In the genomic region with DNA sequence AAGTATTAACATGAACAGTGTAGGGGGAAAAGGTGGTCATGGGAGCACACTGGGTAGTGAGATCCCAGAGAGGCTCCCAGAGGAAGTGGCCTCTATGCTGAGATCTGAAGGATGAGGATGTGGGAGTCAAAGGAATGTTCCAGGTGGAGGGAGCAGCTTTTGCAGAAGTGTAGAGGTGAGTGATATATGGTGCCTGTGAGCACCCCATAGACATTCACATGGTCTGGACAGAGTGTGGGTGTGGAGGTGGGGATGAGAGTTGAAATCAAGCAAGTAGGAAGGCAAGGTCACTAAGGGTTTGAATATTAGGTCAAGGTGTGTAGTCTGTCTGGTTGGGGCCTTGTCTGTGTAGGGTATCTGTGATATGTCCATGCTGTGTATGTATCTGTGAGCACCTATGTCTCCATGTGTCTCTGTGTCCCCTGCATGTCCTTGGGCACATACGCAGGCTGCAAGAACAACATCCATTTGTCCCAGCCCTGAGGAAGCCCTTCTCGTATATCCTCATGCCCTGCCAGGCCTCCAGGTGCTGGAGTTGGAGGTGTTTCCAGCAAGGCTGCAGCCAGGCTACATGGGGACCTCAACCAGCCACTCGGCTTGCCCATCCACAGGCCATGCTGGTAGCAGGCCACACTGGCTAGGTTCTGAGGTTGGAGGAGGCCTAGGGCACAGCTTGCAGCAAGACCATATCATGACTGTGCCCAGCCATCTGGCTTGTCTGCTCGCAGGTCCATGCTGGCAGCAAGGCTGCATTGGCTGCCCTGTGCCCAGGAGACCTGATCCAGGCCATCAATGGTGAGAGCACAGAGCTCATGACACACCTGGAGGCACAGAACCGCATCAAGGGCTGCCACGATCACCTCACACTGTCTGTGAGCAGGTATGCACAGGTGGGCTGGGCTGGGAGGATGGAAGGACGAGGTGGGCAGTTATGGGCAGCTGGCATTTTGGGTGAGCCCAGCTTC, we compare ENCODE assay signal across 15 cellular contexts. TPM values are rescaled to one million over a fixed set of nuclear protein-coding genes. Genes with fewer than 3 reads are reported as not detected.
DNase-seq lines count a peak whose midpoint lies in the region; ATAC-seq, FAIRE-seq and TF ChIP-seq lines count a peak whose summit lies in the region.
"Had no signal": no experiment of that assay in that cellular context is flagged by ENCODE, and none has a peak within 500 bp of the region (broad histone marks: within the 10 kb centered on the region; RNA-seq: fewer than 3 reads in every experiment).

No MANE protein-coding gene starts in this region.

- H3K27ac Mint-ChIP-seq in activated naive CD4-positive, alpha-beta T cell treated with anti-CD3 and anti-CD28 coated beads for 36 hours = no peak overlapping the region
- peak overlapping the region; percentile 38 for H3K27ac Mint-ChIP-seq in neural crest cell (ENCODE audit: unreplicated experiment)
- H3K27ac Mint-ChIP-seq: progenitor cell of endocrine pancreas, WTC11 had no signal

- H3K27me3 Mint-ChIP-seq in activated naive CD4-positive, alpha-beta T cell treated with anti-CD3 and anti-CD28 coated beads for 36 hours (ENCODE audit: low read depth) = peaks cover 4% of the 10 kb centered on the region
- H3K27me3 Mint-ChIP-seq in neural crest cell (ENCODE audit: low read depth) = no peaks in the 10 kb centered on the region
- H3K27me3 Mint-ChIP-seq: progenitor cell of endocrine pancreas had no signal

- H2AFZ ChIP-seq in mammary epithelial cell (ENCODE audit: low read depth, low read length) = no peak overlapping the region

- peak; percentile 3 for DNase-seq in activated naive CD4-positive, alpha-beta T cell treated with anti-CD3 and anti-CD28 coated beads for 36 hours
- no peak for DNase-seq in activated naive CD4-positive, alpha-beta T cell treated with Interleukin-2 at 50 U/mL for 16 hours
- no peak for DNase-seq in mammary epithelial cell
- DNase-seq in neural crest cell (ENCODE audit: low read depth, low spot score) = no peak
- no peak for DNase-seq in urothelium cell line (ENCODE audit: low spot score)
- no peak for DNase-seq in NOMO-1 treated with DMSO at 0.1 percent for 48 hours (lab: John Stamatoyannopoulos, UW; ENCODE audit: unreplicated experiment)
- DNase-seq in SK-N-DZ (ENCODE audit: low spot score) = no peak
- DNase-seq: effector CD8-positive, alpha-beta T cell; foreskin melanocyte; GF-D8 had no signal

- BruUV-seq in mammary epithelial cell (replicated peaks; lab: Mats Ljungman, UMichigan) = no TSS peak

- ATAC-seq in HG03135 (IDR thresholded peaks at IDR 0.05; ENCODE audit: unreplicated experiment) = no peak
- ATAC-seq: A549, WTC11 had no signal

- 46% methylated on average over 7 of the region's 7 CpGs for WGBS in mammary epithelial cell (ENCODE audit: low coverage, missing lambda C conversion rate)

- in situ Hi-C loops in mammary epithelial cell (cut with MboI; ENCODE audit: low sequenced_read_pairs in 2 of 2) = no loop called here

- H3K4me1 ChIP-seq in mammary epithelial cell (ENCODE audit: insufficient read depth, low read length) = peaks cover 85% of the 10 kb centered on the region

- H3K79me2 ChIP-seq in mammary epithelial cell (ENCODE audit: insufficient read depth, low read length) = peaks cover 68% of the 10 kb centered on the region

- FAIRE-seq in urothelium cell line (lab: Jason Lieb, UNC) = peak; percentile 87
- FAIRE-seq: A549, islet of Langerhans had no signal

- H3K9ac ChIP-seq in mammary epithelial cell (ENCODE audit: insufficient read depth, low read length) = no peak overlapping the region

- no peaks in the 10 kb centered on the region for H3K9me3 ChIP-seq in mammary epithelial cell (replicated peaks; ENCODE audit: insufficient read depth, low read length)
- H3K9me3 ChIP-seq: A549 had no signal

- peaks cover 12% of the 10 kb centered on the region for H3K4me1 Mint-ChIP-seq in activated naive CD4-positive, alpha-beta T cell treated with anti-CD3 and anti-CD28 coated beads for 36 hours (ENCODE audit: low read depth)
- peaks cover 66% of the 10 kb centered on the region for H3K4me1 Mint-ChIP-seq in neural crest cell

- no peaks in the 10 kb centered on the region for H4K20me1 ChIP-seq in mammary epithelial cell (ENCODE audit: insufficient read depth, low read length)

- H3K36me3 Mint-ChIP-seq in activated naive CD4-positive, alpha-beta T cell treated with anti-CD3 and anti-CD28 coated beads for 36 hours (ENCODE audit: low read depth) = no peaks in the 10 kb centered on the region
- H3K36me3 Mint-ChIP-seq in neural crest cell (ENCODE audit: low read depth) = peaks cover 7% of the 10 kb centered on the region
- H3K36me3 Mint-ChIP-seq: WTC11 had no signal

- no peaks in the 10 kb centered on the region for H3K27me3 ChIP-seq in mammary epithelial cell (ENCODE audit: insufficient read depth, low read length)

- peak overlapping the region; percentile 98 for H3K4me2 ChIP-seq in mammary epithelial cell (ENCODE audit: insufficient read depth, low read depth, low read length)

- H3K9me3 Mint-ChIP-seq in activated naive CD4-positive, alpha-beta T cell treated with anti-CD3 and anti-CD28 coated beads for 36 hours = no peaks in the 10 kb centered on the region
- H3K9me3 Mint-ChIP-seq in neural crest cell = no peaks in the 10 kb centered on the region
- H3K9me3 Mint-ChIP-seq: WTC11 had no signal

- dilution Hi-C loops in mammary epithelial cell (cut with HindIII; ENCODE audit: low sequenced_read_pairs) = loop anchor here (5.0 kb wide), 2 partner anchors 35 to 105 kb away; a partner anchor contains a TSS

- H3K27ac ChIP-seq in mammary epithelial cell (ENCODE audit: insufficient read depth, low read depth, low read length) = peak overlapping the region; percentile 92

- TF ChIP-seq CTCF in mammary epithelial cell (conservative IDR thresholded peaks at IDR 0.05 in 1 of 2, IDR thresholded peaks at IDR 0.05 in 1 of 2; ENCODE audit: extremely low read depth in 1 of 2, insufficient read depth in 1 of 2, low read depth in 1 of 2, low read length in 2 of 2) = no peak
- no peak for TF ChIP-seq CTCF in neural crest cell (conservative IDR thresholded peaks at IDR 0.05)

- no peak overlapping the region for H3K4me3 Mint-ChIP-seq in activated naive CD4-positive, alpha-beta T cell treated with anti-CD3 and anti-CD28 coated beads for 36 hours
- peak overlapping the region; percentile 20 for H3K4me3 Mint-ChIP-seq in neural crest cell
- H3K4me3 Mint-ChIP-seq: WTC11 had no signal

- CTCF ChIA-PET in activated naive CD4-positive, alpha-beta T cell treated with anti-CD3 and anti-CD28 coated beads for 36 hours (lab: Charles Lee) = interaction anchor here (1.0 to 1.4 kb wide), 5 partner anchors 10 to 107 kb away, joined by 3 to 4 read pairs (median 3); a partner anchor contains a TSS
- CTCF ChIA-PET in mammary epithelial cell (lab: Charles Lee; ENCODE audit: low non-redundant PET) = no interaction called here

- no peak overlapping the region for H3K4me3 ChIP-seq in mammary epithelial cell (replicated peaks in 1 of 3; ENCODE audit: insufficient read depth in 1 of 3, low read depth in 2 of 3, low read length in 3 of 3)
- H3K4me3 ChIP-seq: A549 had no signal

- peaks cover 17% of the 10 kb centered on the region for H3K36me3 ChIP-seq in mammary epithelial cell (ENCODE audit: insufficient read depth, low read length)

- intact Hi-C loops in activated naive CD4-positive, alpha-beta T cell treated with anti-CD3 and anti-CD28 coated beads for 36 hours (cut with micrococcal nuclease) = no loop called here
- intact Hi-C loops in mammary epithelial cell (cut with micrococcal nuclease) = no loop called here

RNA-seq across cellular contexts. Expression of a gene that starts 4.7 kb away (rescaled TPM):
- total RNA-seq in activated naive CD4-positive, alpha-beta T cell treated with anti-CD3 and anti-CD28 coated beads for 36 hours = not detected
- total RNA-seq in mammary epithelial cell (100 to 1,000 TPM; 101 to 217 TPM), neural crest cell (37.4 and 38.0 TPM in 2 replicates)
- 120 TPM for polyA plus RNA-seq in mammary epithelial cell
- 48.5 TPM for polyA minus RNA-seq in mammary epithelial cell
- 32.8 and 35.3 TPM in 2 replicates for polyA plus RNA-seq in SK-N-DZ (2014; cell fraction: cytosol; rRNA removed)
- 25.6 and 37.1 TPM in 2 replicates for polyA plus RNA-seq in SK-N-DZ (2014; cell fraction: nucleus; rRNA removed)

RNA-seq across cellular contexts. Expression of a gene that starts 32.0 kb away (rescaled TPM):
- total RNA-seq in activated naive CD4-positive, alpha-beta T cell treated with anti-CD3 and anti-CD28 coated beads for 36 hours = 1 to 10 TPM; 1.9 to 2.0 TPM
- total RNA-seq in mammary epithelial cell (1 to 10 TPM; 2.0 to 5.2 TPM), neural crest cell (0.47 and 0.68 TPM in 2 replicates)
- 2.1 TPM for polyA plus RNA-seq in mammary epithelial cell
- polyA minus RNA-seq in mammary epithelial cell = 5.6 TPM
- polyA plus RNA-seq in SK-N-DZ (2014; cell fraction: cytosol; rRNA removed) = 0.13 and 0.14 TPM in 2 replicates
- polyA plus RNA-seq in SK-N-DZ (2014; cell fraction: nucleus; rRNA removed) = 0.39 and 0.50 TPM in 2 replicates

RNA-seq across cellular contexts. Expression of a gene that starts 34.5 kb away (rescaled TPM):
- under 1 TPM; 0.47 to 0.74 TPM for total RNA-seq in activated naive CD4-positive, alpha-beta T cell treated with anti-CD3 and anti-CD28 coated beads for 36 hours
- total RNA-seq in mammary epithelial cell (100 to 1,000 TPM; 103 to 142 TPM), neural crest cell (10.8 and 11.3 TPM in 2 replicates)
- polyA plus RNA-seq in mammary epithelial cell = 134 TPM
- polyA minus RNA-seq in mammary epithelial cell = 255 TPM
- polyA plus RNA-seq in SK-N-DZ (2014; cell fraction: cytosol; rRNA removed) = 6.1 and 6.4 TPM in 2 replicates
- 4.1 and 5.9 TPM in 2 replicates for polyA plus RNA-seq in SK-N-DZ (2014; cell fraction: nucleus; rRNA removed)

Comparison
In these comparisons a context has a peak if more than half of its experiments do, and no peak if none do; other contexts are left out.
1. RNA of a gene that starts 4.7 kb away (total RNA-seq): 101 to 217 TPM in mammary epithelial cell and 37.4 to 38.0 TPM in neural crest cell; not detected in activated naive CD4-positive, alpha-beta T cell treated with anti-CD3 and anti-CD28 coated beads for 36 hours; every median in the first group is over 10 times any median in the second.